ENCODE assay signal across 8 cellular contexts in the genomic region with DNA sequence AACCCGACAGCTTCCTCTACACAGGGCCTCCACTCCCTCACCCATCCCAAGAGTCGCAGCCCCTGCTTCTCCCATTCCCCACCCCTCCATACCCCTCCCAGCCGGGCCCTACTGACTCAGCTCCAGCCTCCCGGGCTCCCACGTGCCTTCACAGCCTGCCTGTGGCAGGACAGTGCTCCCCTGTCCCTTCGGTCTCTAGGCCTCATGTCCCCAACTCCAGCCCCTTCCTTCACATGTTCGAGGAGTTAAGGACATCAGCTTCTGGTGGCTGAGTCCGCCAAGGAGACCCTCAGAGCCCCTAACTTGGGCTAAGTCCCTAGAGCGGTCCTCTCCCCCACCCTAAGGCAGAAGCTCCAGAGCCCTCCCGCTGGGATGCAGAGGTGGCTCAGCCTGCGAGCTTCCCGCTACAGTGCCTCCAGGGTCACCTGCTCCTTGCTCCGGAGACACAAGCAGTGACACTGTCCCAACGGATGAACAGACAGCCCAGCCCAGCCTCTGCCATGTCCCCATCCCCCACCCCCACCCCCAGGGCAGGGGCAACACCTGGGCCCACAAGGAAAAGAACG. TPM values are rescaled to one million over a fixed set of nuclear protein-coding genes. Genes with fewer than 3 reads are reported as not detected.
DNase-seq lines count a peak whose midpoint lies in the region; ATAC-seq and TF ChIP-seq lines count a peak whose summit lies in the region.

No MANE protein-coding gene starts in this region.

- no peak overlapping the region for H2BK15ac ChIP-seq in H9 (ENCODE audit: low read depth, low read length)

- H2BK5ac ChIP-seq in H9 (ENCODE audit: insufficient read length, low read length), result no peak overlapping the region

- H3K4ac ChIP-seq in H9 (ENCODE audit: low read depth, low read length), result no peak overlapping the region

- H3K36me3 ChIP-seq in hepatocyte (replicated peaks; ENCODE audit: insufficient read depth, low read depth) (no peaks in the 10 kb centered on the region), spleen (no peaks in the 10 kb centered on the region)

- H3K56ac ChIP-seq in H9 (ENCODE audit: insufficient read length, low read depth, low read length), result no peak overlapping the region

- DNase-seq in H9 (no peak), hepatocyte (ENCODE audit: low spot score) (no peak), spleen (peak; percentile 72), DMS79 treated with DMSO at 0.1 percent for 48 hours (lab: John Stamatoyannopoulos, UW) (no peak)
- DNase-seq in activated T-cell treated with anti-CD3 and anti-CD28 coated beads, Interleukin-2, amount 50 U/mL, for 72 hours, result no peak
- DNase-seq in activated CD4-positive, alpha-beta T cell treated with anti-CD3 and anti-CD28 coated beads, Interleukin-2, amount 50 U/mL, for 48 hours, result no peak

- H3K4me3 ChIP-seq in hepatocyte, result peak overlapping the region; percentile 87
- peak overlapping the region in 7 of 8 donors; percentile 32 to 76 (median 50) for H3K4me3 ChIP-seq in spleen

- no peaks in the 10 kb centered on the region; a peak in 1 of 5 replicates for H3K9me3 Mint-ChIP-seq in H9
- H3K9me3 Mint-ChIP-seq in activated T-cell treated with anti-CD3 and anti-CD28 coated beads, Interleukin-2, amount 50 U/mL, for 72 hours, result no peaks in the 10 kb centered on the region

- no peak overlapping the region for H4K5ac ChIP-seq in H9 (ENCODE audit: insufficient read length, low read depth, low read length)

- H3K27me3 ChIP-seq in H9 (ENCODE audit: insufficient read depth, low read length), result peaks cover 19% of the 10 kb centered on the region; the same call in 1 of the 2 replicates
- no peaks in the 10 kb centered on the region for H3K27me3 ChIP-seq in hepatocyte
- H3K27me3 ChIP-seq in spleen (replicated peaks in 1 of 7), result peaks cover 0 to 91% (median 10%) of the 10 kb centered on the region in 7 donors

- H3K23me2 ChIP-seq in H9 (ENCODE audit: insufficient read length, low read depth, low read length, poor library complexity, severe bottlenecking), result peaks cover 19% of the 10 kb centered on the region

- no peaks in the 10 kb centered on the region for H3K9me2 ChIP-seq in hepatocyte (replicated peaks; ENCODE audit: insufficient read depth)

- no peak overlapping the region for H3K14ac ChIP-seq in H9 (ENCODE audit: insufficient read depth, low read length)

- H4K8ac ChIP-seq in H9 (replicated peaks; ENCODE audit: insufficient read length, low read depth, low read length), result no peak overlapping the region

- peak overlapping the region; percentile 72 to 92 for H3K4me3 Mint-ChIP-seq in H9
- peak overlapping the region; percentile 79 to 81 for H3K4me3 Mint-ChIP-seq in activated T-cell treated with anti-CD3 and anti-CD28 coated beads, Interleukin-2, amount 50 U/mL, for 72 hours

- peak overlapping the region; percentile 71 for H3K4me2 ChIP-seq in H9 (ENCODE audit: insufficient read depth, insufficient read length, low read length)
- peak overlapping the region; percentile 93 for H3K4me2 ChIP-seq in hepatocyte

- no peak overlapping the region for H4K91ac ChIP-seq in H9 (ENCODE audit: insufficient read length, low read depth, low read length)

- H3K27ac Mint-ChIP-seq in H9, result peak overlapping the region in 1 of 3 experiments; percentile 52; a peak in 1 of 7 replicates
- H3K27ac Mint-ChIP-seq in activated T-cell treated with anti-CD3 and anti-CD28 coated beads, Interleukin-2, amount 50 U/mL, for 72 hours, result no peak overlapping the region

- no peak overlapping the region for H2AFZ ChIP-seq in H9 (ENCODE audit: low read length)
- peak overlapping the region; percentile 49 for H2AFZ ChIP-seq in hepatocyte

- H3K27ac ChIP-seq in H9 (ENCODE audit: insufficient read length, low read depth, low read length) (no peak overlapping the region), hepatocyte (peak overlapping the region; percentile 99), spleen (peak overlapping the region in 6 of 8 donors; percentile 77 to 84 (median 79))

- H3K18ac ChIP-seq in H9 (ENCODE audit: insufficient read length, low read depth, low read length), result no peak overlapping the region

- H3K9ac ChIP-seq in H9 (ENCODE audit: extremely low read depth, insufficient read length, low read length), result no peak overlapping the region

- no peak overlapping the region for H3K23ac ChIP-seq in H9 (ENCODE audit: insufficient read length, low read depth, low read length)

- peaks cover 56 to 68% of the 10 kb centered on the region in 2 experiments for H3K4me1 Mint-ChIP-seq in H9
- H3K4me1 Mint-ChIP-seq in activated T-cell treated with anti-CD3 and anti-CD28 coated beads, Interleukin-2, amount 50 U/mL, for 72 hours (ENCODE audit: low read depth), result peaks cover 41% of the 10 kb centered on the region

- intact Hi-C loops in spleen (cut with DNase I; ENCODE audit: low total_unique reads), result loop anchor here (10.0 kb wide), 1 partner anchor 57 kb away; no protein-coding TSS in a partner anchor

- peaks cover 4% of the 10 kb centered on the region; the same call in 1 of the 2 replicates for H3K4me1 ChIP-seq in H9 (ENCODE audit: insufficient read depth, low read length)
- H3K4me1 ChIP-seq in hepatocyte (ENCODE audit: insufficient read depth), result peaks cover 58% of the 10 kb centered on the region
- peaks cover 43 to 97% (median 84%) of the 10 kb centered on the region in 6 donors for H3K4me1 ChIP-seq in spleen

- no CpG with 5 or more reads among the region's 15 CpGs for WGBS in H9 (ENCODE audit: extremely low coverage, insufficient read length, low lambda C conversion rate)
- WGBS in hepatocyte (ENCODE audit: low lambda C conversion rate, missing lambda C conversion rate), result 13% methylated on average over 12 of the region's 15 CpGs
- 13 to 24% (median 21%) methylated on average over 10 to 15 of the region's 15 CpGs for WGBS in spleen, 5 donors

- no peaks in the 10 kb centered on the region for H4K20me1 ChIP-seq in H9 (ENCODE audit: control insufficient read depth, insufficient read depth, insufficient read length)
- peaks cover 15% of the 10 kb centered on the region for H4K20me1 ChIP-seq in hepatocyte (ENCODE audit: insufficient read depth, poor library complexity, severe bottlenecking)

- H2BK120ac ChIP-seq in H9 (ENCODE audit: low read depth, low read length, poor library complexity, severe bottlenecking), result no peak overlapping the region

- no peak overlapping the region for H3T11ph ChIP-seq in H9 (ENCODE audit: low read length)

- no peak overlapping the region for H2AK5ac ChIP-seq in H9 (ENCODE audit: insufficient read length, low read length)

- no peaks in the 10 kb centered on the region for H3K9me3 ChIP-seq in H9 (ENCODE audit: control insufficient read depth, low read depth, low read length)
- H3K9me3 ChIP-seq in hepatocyte (ENCODE audit: low read depth), result no peaks in the 10 kb centered on the region
- H3K9me3 ChIP-seq in spleen, result no peaks in the 10 kb centered on the region

- no peaks in the 10 kb centered on the region for H3K79me2 ChIP-seq in H9 (ENCODE audit: insufficient read depth, low read length)
- H3K79me2 ChIP-seq in hepatocyte, result peaks cover 44% of the 10 kb centered on the region

- peaks cover 74% of the 10 kb centered on the region for H3K27me3 Mint-ChIP-seq in H9 (ENCODE audit: low read depth)
- H3K27me3 Mint-ChIP-seq in activated T-cell treated with anti-CD3 and anti-CD28 coated beads, Interleukin-2, amount 50 U/mL, for 72 hours (ENCODE audit: low read depth), result peaks cover 63% of the 10 kb centered on the region

- TF ChIP-seq CTCF in H9 (conservative IDR thresholded peaks at IDR 0.05) (no peak), hepatocyte (IDR thresholded peaks at IDR 0.05; ENCODE audit: poor library complexity) (no peak), spleen (IDR thresholded peaks at IDR 0.05 in 8 of 11, conservative IDR thresholded peaks at IDR 0.05 in 3 of 11) (no peak)

- H2BK20ac ChIP-seq in H9 (ENCODE audit: low read depth, low read length, poor library complexity, severe bottlenecking), result no peak overlapping the region

- TF ChIP-seq POLR2A in spleen (IDR thresholded peaks at IDR 0.05), result no peak

- no peak for ATAC-seq in activated T-cell treated with anti-CD3 and anti-CD28 coated beads, Interleukin-2, amount 50 U/mL, for 72 hours (replicated peaks in 1 of 2)
- ATAC-seq in GM18909 (IDR thresholded peaks at IDR 0.05; ENCODE audit: poor library complexity, unreplicated experiment) (no peak), HG03571 (IDR thresholded peaks at IDR 0.05; ENCODE audit: unreplicated experiment) (no peak)

- H2BK12ac ChIP-seq in H9 (ENCODE audit: insufficient read length, low read depth, low read length), result no peak overlapping the region

- no peaks in the 10 kb centered on the region for H3K79me1 ChIP-seq in H9 (ENCODE audit: insufficient read depth, low read depth, low read length, poor library complexity, severe bottlenecking)

- H3K36me3 Mint-ChIP-seq in H9 (ENCODE audit: insufficient read depth in 1 of 3, low read depth in 3 of 3), result no peaks in the 10 kb centered on the region
- no peaks in the 10 kb centered on the region for H3K36me3 Mint-ChIP-seq in activated T-cell treated with anti-CD3 and anti-CD28 coated beads, Interleukin-2, amount 50 U/mL, for 72 hours (ENCODE audit: insufficient read depth in 2 of 2)

RNA-seq across cellular contexts. Expression of gene SMARCD3, which starts 0.8 kb away (rescaled TPM):
- total RNA-seq in H9 (2021) (4.7 and 5.0 TPM in 2 replicates), hepatocyte (38.0 and 42.4 TPM in 2 replicates), spleen (10 to 100 TPM; 12.0 to 40.2 (median 18.1) TPM)
- 1 to 10 TPM; 6.5 to 8.2 TPM for total RNA-seq in activated T-cell treated with anti-CD3 and anti-CD28 coated beads, Interleukin-2, amount 50 U/mL, for 72 hours
- polyA plus RNA-seq in hepatocyte (73.1 and 111 TPM in 2 replicates), spleen (10 to 100 TPM in 2 of 3 donors, 1 to 10 TPM in 1; 8.8 to 16.2 (median 15.1) TPM)

RNA-seq across cellular contexts. Expression of gene CHPF2, which starts 15.4 kb away (rescaled TPM):
- total RNA-seq in H9 (2021), result 25.7 and 28.1 TPM in 2 replicates
- 10 to 100 TPM; 30.3 to 42.1 TPM for total RNA-seq in activated T-cell treated with anti-CD3 and anti-CD28 coated beads, Interleukin-2, amount 50 U/mL, for 72 hours
- 36.9 and 51.0 TPM in 2 replicates for total RNA-seq in hepatocyte
- polyA plus RNA-seq in hepatocyte, result 68.2 and 70.0 TPM in 2 replicates
- total RNA-seq in spleen, result 10 to 100 TPM; 39.9 to 55.4 (median 47.6) TPM
- 10 to 100 TPM; 16.3 to 30.0 (median 27.8) TPM for polyA plus RNA-seq in spleen

RNA-seq across cellular contexts. Expression of gene ABCF2, which starts 20.7 kb away (rescaled TPM):
- total RNA-seq in H9 (2021) (70.1 and 70.5 TPM in 2 replicates), hepatocyte (35.3 and 35.8 TPM in 2 replicates), spleen (10 to 100 TPM; 22.7 to 30.0 (median 29.8) TPM)
- total RNA-seq in activated T-cell treated with anti-CD3 and anti-CD28 coated beads, Interleukin-2, amount 50 U/mL, for 72 hours, result 10 to 100 TPM; 29.7 to 31.9 TPM
- polyA plus RNA-seq in hepatocyte (25.6 and 32.9 TPM in 2 replicates), spleen (10 to 100 TPM in 2 of 3 donors, 1 to 10 TPM in 1; 9.2 to 19.3 (median 12.9) TPM)

RNA-seq across cellular contexts. Expression of gene H2BK1, which starts 37.4 kb away (rescaled TPM):
- total RNA-seq in H9 (2021), result 0.97 TPM in 1 of 2 replicates, not detected in the other
- 1 to 10 TPM; 3.4 to 4.4 TPM for total RNA-seq in activated T-cell treated with anti-CD3 and anti-CD28 coated beads, Interleukin-2, amount 50 U/mL, for 72 hours
- total RNA-seq in hepatocyte, result not detected in 2 replicates
- not detected in 2 replicates for polyA plus RNA-seq in hepatocyte
- not detected for total RNA-seq in spleen
- polyA plus RNA-seq in spleen, result under 1 TPM in 1 of 3 donors, not detected in 2; 0.24 TPM
